In the genomic region with DNA sequence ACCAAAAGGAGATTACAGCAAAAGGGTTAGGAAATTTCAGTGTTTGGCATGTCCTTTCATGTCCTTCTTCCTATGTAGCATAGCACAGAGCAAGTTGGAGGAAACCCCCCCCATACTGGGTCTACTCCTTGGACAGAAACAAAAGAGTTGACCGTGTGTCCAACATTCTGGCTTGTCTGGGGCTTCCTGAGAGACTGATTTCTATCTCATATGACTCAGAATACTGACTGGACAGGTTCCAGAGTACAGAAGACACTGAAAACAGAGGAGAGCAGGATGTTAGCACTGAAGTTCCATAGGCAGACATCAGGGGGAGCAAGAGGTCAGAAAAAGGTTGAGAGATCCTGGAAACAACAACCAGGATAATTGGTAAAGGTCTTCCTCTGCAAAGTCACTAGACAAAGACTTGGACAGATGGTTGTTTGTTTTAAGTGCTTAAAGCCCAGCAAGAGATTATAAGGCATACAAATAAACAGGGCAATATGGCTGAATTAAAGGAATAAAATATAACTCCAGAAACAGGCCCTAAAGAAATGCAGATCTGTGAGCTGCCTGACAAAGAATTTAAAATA, we compare ENCODE assay signal across 8 cellular contexts. TPM values are rescaled to one million over a fixed set of nuclear protein-coding genes. Genes with fewer than 3 reads are reported as not detected.
DNase-seq lines count a peak whose midpoint lies in the region; ATAC-seq and TF ChIP-seq lines count a peak whose summit lies in the region.

No MANE protein-coding gene starts in this region.

- H3K36me3 ChIP-seq in OCI-LY7 (ENCODE audit: insufficient read depth, low read length) (peaks cover 3% of the 10 kb centered on the region; the same call in 1 of the 2 replicates), thymus (ENCODE audit: control insufficient read depth, insufficient read depth) (peaks cover 3% of the 10 kb centered on the region)

- WGBS in thymus: 52% methylated on average over 1 of the region's 1 CpG

- H3K4me1 ChIP-seq in OCI-LY7 (ENCODE audit: insufficient read depth, low read length, poor library complexity, severe bottlenecking) (peaks cover 7% of the 10 kb centered on the region), thymus (ENCODE audit: control insufficient read depth, insufficient read depth, low read length) (no peaks in the 10 kb centered on the region)

- no peaks in the 10 kb centered on the region; the same call in 1 of the 2 replicates for H3K79me2 ChIP-seq in OCI-LY7 (ENCODE audit: insufficient read depth, low read depth, low read length)

- no peaks in the 10 kb centered on the region for H3K27me3 ChIP-seq in thymus (ENCODE audit: control insufficient read depth, insufficient read depth)

- H4K20me1 ChIP-seq in OCI-LY7 (ENCODE audit: insufficient read depth, low read length): no peaks in the 10 kb centered on the region

- peak; percentile 94 for TF ChIP-seq CTCF in OCI-LY7 (conservative IDR thresholded peaks at IDR 0.05; ENCODE audit: low read length)
- peak; percentile 71 to 77 (median 71) for TF ChIP-seq CTCF in nephron (IDR thresholded peaks at IDR 0.05; ENCODE audit: unreplicated experiment in 3 of 3)

- no peak overlapping the region for H3K4me3 Mint-ChIP-seq in nephron

- ATAC-seq in esophagus mucosa (peak; percentile 97), HG03521 (IDR thresholded peaks at IDR 0.05; ENCODE audit: unreplicated experiment) (no peak)

- intact Hi-C loops in OCI-LY7 (cut with micrococcal nuclease; ENCODE audit: unreplicated experiment): loop anchor here (1.0 to 5.0 kb wide), 3 partner anchors 76 to 198 kb away; a partner anchor contains a TSS

- CTCF ChIA-PET in OCI-LY7 (lab: Charles Lee; ENCODE audit: unreplicated experiment): interaction anchor here (0.6 kb wide), 2 partner anchors 197 kb away, joined by 3 to 5 read pairs; no protein-coding TSS in a partner anchor

- H3K4me2 ChIP-seq in OCI-LY7 (ENCODE audit: low read length): no peak overlapping the region

- H3K9me3 ChIP-seq in OCI-LY7 (ENCODE audit: low read length) (no peaks in the 10 kb centered on the region), thymus (ENCODE audit: control insufficient read depth) (no peaks in the 10 kb centered on the region)

- H3K9me2 ChIP-seq in OCI-LY7 (ENCODE audit: insufficient read depth, low read length): no peaks in the 10 kb centered on the region

- H2AFZ ChIP-seq in OCI-LY7 (ENCODE audit: low read length): no peak overlapping the region

- H3K27ac Mint-ChIP-seq in nephron: peak overlapping the region; percentile 16 to 55 (median 43)

- H3K4me3 ChIP-seq in OCI-LY7 (ENCODE audit: low read depth, low read length, poor library complexity, severe bottlenecking): no peak overlapping the region
- no peak overlapping the region for H3K4me3 ChIP-seq in thymus (ENCODE audit: low read length)

- peaks cover 15% of the 10 kb centered on the region for H3K36me3 Mint-ChIP-seq in nephron (ENCODE audit: low read depth)

- POLR2A ChIA-PET in OCI-LY7 (lab: Charles Lee): interaction anchor here (0.7 to 1.5 kb wide), 3 partner anchors 29 to 197 kb away, joined by 3 to 4 read pairs (median 3); no protein-coding TSS in a partner anchor

- DNase-seq in ELF-1 (ENCODE audit: low read depth, low spot score) (peak; percentile 78), HT1080 (ENCODE audit: low read depth) (peak; percentile 95), OCI-LY7 (ENCODE audit: low spot score) (peak; percentile 60)
- DNase-seq in activated CD8-positive, alpha-beta memory T cell treated with anti-CD3 and anti-CD28 coated beads, Interleukin-2, amount 50 U/mL, for 4 hours: peak; percentile 45

- H3K9me3 Mint-ChIP-seq in nephron: no peaks in the 10 kb centered on the region

- H3K27ac ChIP-seq in OCI-LY7 (ENCODE audit: low read depth, low read length, poor library complexity, severe bottlenecking) (no peak overlapping the region), thymus (ENCODE audit: low read depth) (peak overlapping the region; percentile 13)

- H3K27me3 Mint-ChIP-seq in nephron (ENCODE audit: low read depth): no peaks in the 10 kb centered on the region

- H3K4me1 Mint-ChIP-seq in nephron: peaks cover 10% of the 10 kb centered on the region

- BruUV-seq in OCI-LY7 (replicated peaks; lab: Mats Ljungman, UMichigan): no TSS peak

RNA-seq across cellular contexts. Expression of a gene that starts 48.4 kb away (rescaled TPM):
- total RNA-seq in HT1080 (2014; rRNA removed; shearing (Covaris generic)): 0.57 and 2.1 TPM in 2 replicates
- polyA plus RNA-seq in HT1080 (2015; cell fraction: cytosol; rRNA removed): 0.78 and 1.0 TPM in 2 replicates
- 7.8 and 9.4 TPM in 2 replicates for polyA plus RNA-seq in HT1080 (2015; cell fraction: nucleus; rRNA removed)
- 7.4 and 9.0 TPM in 2 replicates for total RNA-seq in OCI-LY7 (2014; rRNA removed; shearing (Covaris generic))
- total RNA-seq in OCI-LY7 (2022) (17.8 and 21.4 TPM in 2 replicates), esophagus mucosa (1.5 TPM)
- polyA plus RNA-seq in thymus: 1.1 TPM

RNA-seq across cellular contexts. Expression of a gene that starts 59.3 kb away (rescaled TPM):
- total RNA-seq in HT1080 (2014; rRNA removed; shearing (Covaris generic)): 246 and 250 TPM in 2 replicates
- polyA plus RNA-seq in HT1080 (2015; cell fraction: cytosol; rRNA removed): 459 and 526 TPM in 2 replicates
- polyA plus RNA-seq in HT1080 (2015; cell fraction: nucleus; rRNA removed): 155 and 191 TPM in 2 replicates
- total RNA-seq in OCI-LY7 (2014; rRNA removed; shearing (Covaris generic)): 84.9 and 131 TPM in 2 replicates
- total RNA-seq in OCI-LY7 (2022): 213 and 277 TPM in 2 replicates
- 189 TPM for total RNA-seq in esophagus mucosa
- polyA plus RNA-seq in thymus: 347 TPM

Comparison
In these comparisons a context has a peak if more than half of its experiments do, and no peak if none do; other contexts are left out.
1. DNase-seq: peak in every context shown above with its lines; median percentile 95 in HT1080; 78 in ELF-1; 60 in OCI-LY7; 45 in activated CD8-positive, alpha-beta memory T cell treated with anti-CD3 and anti-CD28 coated beads, Interleukin-2, amount 50 U/mL, for 4 hours.